In genomic region chr14:77782202-77782601, GRCh38 we compare ENCODE assay signal across 1 cellular context.
TF ChIP-seq lines count a peak whose summit lies in the region.

No MANE protein-coding gene starts in this region.

TF ChIP-seq in IMR-90, 13 proteins besides CTCF, POLR2A, EP300 and RAD21:
- no peak for TF ChIP-seq MAZ (IDR thresholded peaks at IDR 0.05; ENCODE audit: borderline replicate concordance, low read depth, low read length)
- no peak for TF ChIP-seq FOS (IDR thresholded peaks at IDR 0.05; ENCODE audit: low read depth, low read length)
- no peak for TF ChIP-seq SMC3 (IDR thresholded peaks at IDR 0.05; ENCODE audit: low read depth, low read length)
- no peak for TF ChIP-seq RCOR1 (IDR thresholded peaks at IDR 0.05; ENCODE audit: insufficient replicate concordance, low read length)
